ENCODE assay signal across 8 cellular contexts in the genomic region with DNA sequence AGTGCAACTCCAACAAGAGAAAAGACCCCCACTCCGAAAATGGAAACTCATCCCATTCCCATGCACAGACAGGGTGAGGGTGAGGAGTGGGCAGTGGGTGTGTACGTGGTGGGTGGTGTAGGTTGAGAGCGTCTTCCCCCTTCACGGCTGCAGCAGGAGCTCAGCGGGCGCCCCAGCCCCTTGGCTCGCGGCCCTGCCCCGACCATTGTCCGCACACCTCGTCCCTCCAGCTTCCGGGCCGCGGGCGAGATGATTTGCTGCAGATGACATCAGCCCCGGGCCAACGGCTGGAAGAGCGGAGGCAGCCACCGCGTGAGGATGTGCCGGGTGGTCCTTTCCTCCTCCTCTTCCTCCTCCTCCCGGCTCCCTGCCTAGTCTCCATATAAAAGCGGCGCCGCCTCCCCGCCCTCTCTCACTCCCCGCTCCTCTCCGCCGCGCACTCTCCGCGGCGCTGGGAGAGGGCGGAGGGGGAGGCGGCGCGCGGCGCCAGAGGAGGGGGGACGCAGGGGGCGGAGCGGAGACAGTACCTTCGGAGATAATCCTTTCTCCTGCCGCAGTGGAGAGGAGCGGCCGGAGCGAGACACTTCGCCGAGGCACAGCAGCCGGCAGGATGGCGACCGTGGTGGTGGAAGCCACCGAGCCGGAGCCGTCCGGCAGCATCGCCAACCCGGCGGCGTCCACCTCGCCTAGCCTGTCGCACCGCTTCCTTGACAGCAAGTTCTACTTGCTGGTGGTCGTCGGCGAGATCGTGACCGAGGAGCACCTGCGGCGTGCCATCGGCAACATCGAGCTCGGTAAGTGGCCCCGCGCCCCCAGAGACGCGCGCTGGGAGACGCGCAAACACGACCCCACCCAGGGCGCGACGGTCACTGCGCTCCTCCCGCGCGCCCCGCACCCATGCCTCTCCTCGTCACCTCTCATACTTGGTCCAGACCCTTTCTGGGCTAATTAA. TPM values are rescaled to one million over a fixed set of nuclear protein-coding genes. Genes with fewer than 3 reads are reported as not detected.
DNase-seq lines count a peak whose midpoint lies in the region; ATAC-seq and TF ChIP-seq lines count a peak whose summit lies in the region.

A gene (plus strand): TSS at position 554 of the 952 bp plus-strand sequence. CDS start 57 bp downstream, at position 611.

- in situ Hi-C loops in SK-MEL-5 (cut with HindIII; ENCODE audit: low pct_unique_long_range_greater_than_20kb, low sequenced_read_pairs), result no loop called here

- ATAC-seq in lower lobe of right lung, result peak; percentile 51 to 55

- H3K4me1 ChIP-seq in KMS-11 (ENCODE audit: low read depth, poor library complexity, severe bottlenecking), result peaks cover 7% of the 10 kb centered on the region
- H3K4me1 ChIP-seq in lower lobe of right lung, result peaks cover 20% of the 10 kb centered on the region

- intact Hi-C loops in lower lobe of right lung (cut with DNase I), result no loop called here

- H3K9ac ChIP-seq in KMS-11, result peak within 1 kb of the TSS; percentile 65; the same call in 1 of the 2 replicates

- H3K27ac ChIP-seq in KMS-11 (peak within 1 kb of the TSS; percentile 50; the same call in 1 of the 2 replicates), lower lobe of right lung (peak within 1 kb of the TSS; percentile 46), substantia nigra (ENCODE audit: low read depth, low read length, poor library complexity, severe bottlenecking) (peak within 1 kb of the TSS; percentile 89)

- H4K20me1 ChIP-seq in KMS-11 (ENCODE audit: insufficient read depth), result no peaks in the 10 kb centered on the region

- no peaks in the 10 kb centered on the region for H3K79me2 ChIP-seq in KMS-11 (ENCODE audit: insufficient read depth, low read depth)

- peak within 1 kb of the TSS; percentile 71 for H2AFZ ChIP-seq in KMS-11 (ENCODE audit: low read depth)

- H3K27me3 ChIP-seq in KMS-11 (ENCODE audit: insufficient read depth, low read depth) (no peaks in the 10 kb centered on the region), lower lobe of right lung (ENCODE audit: low read depth) (peaks cover 31% of the 10 kb centered on the region)

- TF ChIP-seq CTCF in KMS-11 (conservative IDR thresholded peaks at IDR 0.05; ENCODE audit: low read depth, low read length), result no peak
- no peak for TF ChIP-seq CTCF in epithelial cell of esophagus (IDR thresholded peaks at IDR 0.05; ENCODE audit: insufficient read depth, low read depth, low read length, missing control alignments)
- TF ChIP-seq CTCF in lower lobe of right lung (IDR thresholded peaks at IDR 0.05), result no peak

- H3K4me2 ChIP-seq in KMS-11, result peak within 1 kb of the TSS; percentile 73

- peaks cover 6% of the 10 kb centered on the region for H3K9me3 ChIP-seq in lower lobe of right lung

- H3K36me3 ChIP-seq in KMS-11 (ENCODE audit: insufficient read depth) (no peaks in the 10 kb centered on the region), lower lobe of right lung (no peaks in the 10 kb centered on the region)

- H3K4me3 ChIP-seq in KMS-11 (IDR thresholded peaks at IDR 0.05; ENCODE audit: insufficient read depth, low read depth, low read length) (peak within 1 kb of the TSS; percentile 53), epithelial cell of esophagus (ENCODE audit: low read length) (peak within 1 kb of the TSS; percentile 42), lower lobe of right lung (peak within 1 kb of the TSS; percentile 56)

- DNase-seq in ELR (ENCODE audit: low read depth) (peak; percentile 83), SK-MEL-5 (ENCODE audit: low read depth, low spot score) (peak; percentile 27), epithelial cell of esophagus (ENCODE audit: low read depth) (peak; percentile 32), lower lobe of right lung (no peak), substantia nigra (lab: John Stamatoyannopoulos, UW) (peak in 47 of 49 donors; percentile 12 to 92 (median 53)), activated gamma-delta T cell treated with Interleukin-2 at 50 U/mL for 16 hours (no peak), SKM-1 (lab: John Stamatoyannopoulos, UW; ENCODE audit: unreplicated experiment) (no peak)

RNA-seq across cellular contexts. Expression of the gene that starts here (rescaled TPM):
- 2.8 and 3.1 TPM in 2 replicates for total RNA-seq in SK-MEL-5 (2014; rRNA removed; shearing (Covaris generic))
- polyA plus RNA-seq in SK-MEL-5 (2015; cell fraction: cytosol; rRNA removed), result 5.9 and 14.2 TPM in 2 replicates
- polyA plus RNA-seq in SK-MEL-5 (2015; cell fraction: nucleus; rRNA removed), result 2.3 and 2.9 TPM in 2 replicates
- 20.6 TPM for total RNA-seq in lower lobe of right lung

Comparison
In these comparisons a context has a peak if more than half of its experiments do, and no peak if none do; other contexts are left out.
1. DNase-seq: peak in ELR (single experiment), SK-MEL-5 (single experiment), epithelial cell of esophagus (single experiment) and substantia nigra (47 of 49); none in lower lobe of right lung (single experiment), activated gamma-delta T cell treated with Interleukin-2 at 50 U/mL for 16 hours (single experiment) and SKM-1 (single experiment).
2. Peak in every context shown above with its lines, with median percentiles within 50 percentile points of each other: H3K27ac ChIP-seq and H3K4me3 ChIP-seq.